14 cellular contexts compared by ENCODE assay signal in the genomic region with DNA sequence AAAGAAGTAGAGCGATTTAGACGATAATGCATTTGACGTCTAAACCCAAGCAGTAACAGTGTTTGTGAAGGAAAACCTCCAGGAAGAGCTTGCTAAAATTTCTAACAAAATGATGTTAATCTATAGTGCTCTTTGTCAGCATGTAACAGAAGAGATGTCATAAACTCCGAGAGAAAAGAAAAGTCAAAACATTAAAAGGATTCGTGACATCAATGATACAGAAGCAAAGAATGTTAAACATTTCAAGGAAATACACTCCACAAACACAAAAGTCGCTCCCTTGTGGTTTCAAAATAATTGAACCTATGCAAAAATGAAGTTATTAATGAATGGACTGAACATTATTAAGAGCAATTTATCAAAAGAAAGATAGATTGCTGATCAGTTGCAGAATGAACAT. TPM values are rescaled to one million over a fixed set of nuclear protein-coding genes. Genes with fewer than 3 reads are reported as not detected.
DNase-seq lines count a peak whose midpoint lies in the region; ATAC-seq and TF ChIP-seq lines count a peak whose summit lies in the region.
"Had no signal": no experiment of that assay in that cellular context is flagged by ENCODE, and none has a peak within 500 bp of the region (broad histone marks: within the 10 kb centered on the region; RNA-seq: fewer than 3 reads in every experiment).

No MANE protein-coding gene starts in this region.

- TF ChIP-seq CTCF in brain microvascular endothelial cell (IDR thresholded peaks at IDR 0.05; ENCODE audit: low read depth, low read length, missing control alignments), result no peak

- H2BK5ac ChIP-seq in mesenchymal stem cell (ENCODE audit: low read depth, low read length, poor library complexity, severe bottlenecking), result no peak overlapping the region

- 66% methylated on average over 4 of the region's 6 CpGs for WGBS in mesenchymal stem cell

- DNase-seq in COLO829 (ENCODE audit: low spot score) (peak; percentile 14), M059J (ENCODE audit: low read depth) (peak; percentile 69), brain microvascular endothelial cell (no peak), mesenchymal stem cell (peak; percentile 28), NCI-H526 (lab: John Stamatoyannopoulos, UW) (no peak)
- DNase-seq in activated CD4-positive, alpha-beta T cell treated with anti-CD3 and anti-CD28 coated beads for 36 hours, result no peak
- DNase-seq: NCI-H1436 treated with DMSO at 0.1 percent for 48 hours; NCI-H226; NK-92 treated with Interleukin-12 subunit alpha and Interleukin-12 subunit beta, amount 100 ng/mL, for 24 hours had no signal

- no peak overlapping the region for H3K14ac ChIP-seq in mesenchymal stem cell (ENCODE audit: low read length in 2 of 2)

- no peak overlapping the region for H3K18ac ChIP-seq in mesenchymal stem cell (ENCODE audit: low read depth in 1 of 2, low read length in 2 of 2)

- H2AFZ ChIP-seq in mesenchymal stem cell (ENCODE audit: low read depth, low read length), result no peak overlapping the region

- H3K4me3 Mint-ChIP-seq in activated CD4-positive, alpha-beta T cell treated with anti-CD3 and anti-CD28 coated beads for 36 hours, result no peak overlapping the region
- no peak overlapping the region for H3K4me3 Mint-ChIP-seq in activated T-helper 17 cell treated with anti-CD3 and anti-CD28 coated beads, Interleukin-2, amount 50 U/mL, for 72 hours
- H3K4me3 Mint-ChIP-seq: CD14-positive monocyte had no signal

- H3K4me1 ChIP-seq in mesenchymal stem cell (ENCODE audit: control insufficient read depth, insufficient read depth, low read depth, low read length), result peaks cover 7% of the 10 kb centered on the region

- no peaks in the 10 kb centered on the region for H3K9me3 Mint-ChIP-seq in activated CD4-positive, alpha-beta T cell treated with anti-CD3 and anti-CD28 coated beads for 36 hours (ENCODE audit: low read depth)
- no peaks in the 10 kb centered on the region for H3K9me3 Mint-ChIP-seq in activated T-helper 17 cell treated with anti-CD3 and anti-CD28 coated beads, Interleukin-2, amount 50 U/mL, for 72 hours

- H2BK120ac ChIP-seq in mesenchymal stem cell (ENCODE audit: low read depth, low read length), result no peak overlapping the region

- H3K4me2 ChIP-seq in mesenchymal stem cell (ENCODE audit: low read length, poor library complexity, severe bottlenecking), result no peak overlapping the region

- H4K8ac ChIP-seq in mesenchymal stem cell (ENCODE audit: low read length), result no peak overlapping the region

- in situ Hi-C loops in brain microvascular endothelial cell (cut with HindIII; ENCODE audit: low pct_ligation_motif_present, low sequenced_read_pairs), result no loop called here

- H3K79me1 ChIP-seq in mesenchymal stem cell (replicated peaks; ENCODE audit: low read length, poor library complexity, severe bottlenecking), result no peaks in the 10 kb centered on the region

- H3K27me3 Mint-ChIP-seq in activated CD4-positive, alpha-beta T cell treated with anti-CD3 and anti-CD28 coated beads for 36 hours, result peaks cover 2% of the 10 kb centered on the region
- no peaks in the 10 kb centered on the region for H3K27me3 Mint-ChIP-seq in activated T-helper 17 cell treated with anti-CD3 and anti-CD28 coated beads, Interleukin-2, amount 50 U/mL, for 72 hours

- H3K27ac Mint-ChIP-seq in activated CD4-positive, alpha-beta T cell treated with anti-CD3 and anti-CD28 coated beads for 36 hours, result no peak overlapping the region
- H3K27ac Mint-ChIP-seq in activated T-helper 17 cell treated with anti-CD3 and anti-CD28 coated beads, Interleukin-2, amount 50 U/mL, for 72 hours, result no peak overlapping the region
- H3K27ac Mint-ChIP-seq: CD14-positive monocyte had no signal

- H3K36me3 Mint-ChIP-seq in activated CD4-positive, alpha-beta T cell treated with anti-CD3 and anti-CD28 coated beads for 36 hours (ENCODE audit: low read depth), result no peaks in the 10 kb centered on the region
- no peaks in the 10 kb centered on the region for H3K36me3 Mint-ChIP-seq in activated T-helper 17 cell treated with anti-CD3 and anti-CD28 coated beads, Interleukin-2, amount 50 U/mL, for 72 hours (ENCODE audit: low read depth)
- H3K36me3 Mint-ChIP-seq: CD14-positive monocyte had no signal

- no peak overlapping the region for H2AK5ac ChIP-seq in mesenchymal stem cell (ENCODE audit: low read length, severe bottlenecking)

- H3K9ac ChIP-seq in mesenchymal stem cell (ENCODE audit: low read length), result no peak overlapping the region

- H3K27me3 ChIP-seq in brain microvascular endothelial cell (replicated peaks) (no peaks in the 10 kb centered on the region), mesenchymal stem cell (ENCODE audit: control insufficient read depth in 1 of 2, insufficient read depth in 1 of 2, low read length in 2 of 2) (no peaks in the 10 kb centered on the region)

- no peak overlapping the region for H3K23ac ChIP-seq in mesenchymal stem cell (ENCODE audit: low read length in 2 of 2)

- H3K36me3 ChIP-seq in brain microvascular endothelial cell (replicated peaks) (no peaks in the 10 kb centered on the region), mesenchymal stem cell (ENCODE audit: control insufficient read depth in 1 of 2, insufficient read depth in 2 of 2, low read depth in 1 of 2, low read length in 2 of 2) (no peaks in the 10 kb centered on the region)
- H3K36me3 ChIP-seq: HAP-1 had no signal

- no peaks in the 10 kb centered on the region for H3K9me3 ChIP-seq in mesenchymal stem cell (ENCODE audit: control insufficient read depth, low read length)
- H3K9me3 ChIP-seq: HAP-1 had no signal

- intact Hi-C loops in activated CD4-positive, alpha-beta T cell treated with anti-CD3 and anti-CD28 coated beads for 36 hours (cut with DNase I, micrococcal nuclease), result no loop called here

- POLR2A ChIA-PET in activated CD4-positive, alpha-beta T cell treated with anti-CD3 and anti-CD28 coated beads for 36 hours (lab: Charles Lee), result no interaction called here

- peaks cover 3% of the 10 kb centered on the region for H3K4me1 Mint-ChIP-seq in activated CD4-positive, alpha-beta T cell treated with anti-CD3 and anti-CD28 coated beads for 36 hours
- no peaks in the 10 kb centered on the region for H3K4me1 Mint-ChIP-seq in activated T-helper 17 cell treated with anti-CD3 and anti-CD28 coated beads, Interleukin-2, amount 50 U/mL, for 72 hours

- H2BK12ac ChIP-seq in mesenchymal stem cell (ENCODE audit: low read length in 2 of 2), result no peak overlapping the region

- no peak overlapping the region for H3K4me3 ChIP-seq in brain microvascular endothelial cell (ENCODE audit: low read depth, low read length)
- H3K4me3 ChIP-seq in mesenchymal stem cell (ENCODE audit: insufficient read depth in 1 of 2, low read depth in 1 of 2, low read length in 2 of 2), result no peak overlapping the region
- H3K4me3 ChIP-seq: HAP-1 had no signal

- CTCF ChIA-PET in activated CD4-positive, alpha-beta T cell treated with anti-CD3 and anti-CD28 coated beads for 36 hours (lab: Charles Lee), result interaction anchor here (1.4 kb wide), 1 partner anchor 19 kb away, joined by 3 read pairs; no protein-coding TSS in a partner anchor

- H2BK15ac ChIP-seq in mesenchymal stem cell (ENCODE audit: low read depth, poor library complexity, severe bottlenecking), result no peak overlapping the region

- H3K4ac ChIP-seq in mesenchymal stem cell (ENCODE audit: low read depth in 1 of 2, low read length in 2 of 2), result no peak overlapping the region

- no peak for ATAC-seq in HG03045 (IDR thresholded peaks at IDR 0.05; ENCODE audit: unreplicated experiment)
- no peak for ATAC-seq in activated CD4-positive, alpha-beta T cell treated with anti-CD3 and anti-CD28 coated beads for 36 hours
- ATAC-seq in activated T-helper 17 cell treated with anti-CD3 and anti-CD28 coated beads, Interleukin-2, amount 50 U/mL, for 72 hours (replicated peaks), result no peak

- peak overlapping the region; percentile 23 for H3K27ac ChIP-seq in brain microvascular endothelial cell
- peak overlapping the region; percentile 75 for H3K27ac ChIP-seq in mesenchymal stem cell (ENCODE audit: low read length, poor library complexity, severe bottlenecking)

- H4K91ac ChIP-seq in mesenchymal stem cell (ENCODE audit: low read length), result no peak overlapping the region

RNA-seq across cellular contexts. Expression of a gene that starts 27.9 kb away (rescaled TPM):
- total RNA-seq in M059J (2014; rRNA removed; shearing (Covaris generic)), result 0.39 TPM in 1 of 2 replicates, not detected in the other
- polyA plus RNA-seq in mesenchymal stem cell (2013, experiment 1 of 2), result 0.10 TPM
- polyA plus RNA-seq in mesenchymal stem cell (2013, experiment 2 of 2), result 0.16 TPM
- not detected for total RNA-seq in activated CD4-positive, alpha-beta T cell treated with anti-CD3 and anti-CD28 coated beads for 36 hours
- total RNA-seq in activated T-helper 17 cell treated with anti-CD3 and anti-CD28 coated beads, Interleukin-2, amount 50 U/mL, for 72 hours, result not detected
- total RNA-seq: Daoy had no signal
- polyA plus RNA-seq: CD14-positive monocyte had no signal

RNA-seq across cellular contexts. Expression of a gene that starts 31.6 kb away (rescaled TPM):
- 1.6 and 3.0 TPM in 2 replicates for total RNA-seq in M059J (2014; rRNA removed; shearing (Covaris generic))
- 20.8 TPM for polyA plus RNA-seq in mesenchymal stem cell (2013, experiment 1 of 2)
- polyA plus RNA-seq in mesenchymal stem cell (2013, experiment 2 of 2), result 21.5 TPM
- total RNA-seq in activated CD4-positive, alpha-beta T cell treated with anti-CD3 and anti-CD28 coated beads for 36 hours, result not detected
- total RNA-seq in activated T-helper 17 cell treated with anti-CD3 and anti-CD28 coated beads, Interleukin-2, amount 50 U/mL, for 72 hours, result not detected
- total RNA-seq: Daoy had no signal

Comparison
In these comparisons a context has a peak if more than half of its experiments do, and no peak if none do; other contexts are left out.
1. DNase-seq: peak in COLO829 (single experiment), M059J (single experiment) and mesenchymal stem cell (single experiment); none in brain microvascular endothelial cell (single experiment), NCI-H526 (0 of 2) and activated CD4-positive, alpha-beta T cell treated with anti-CD3 and anti-CD28 coated beads for 36 hours (single experiment).